In genomic region chr17:55720917-55721836, GRCh38 we compare ENCODE assay signal across 23 cellular contexts. TPM values are rescaled to one million over a fixed set of nuclear protein-coding genes. Genes with fewer than 3 reads are reported as not detected.
DNase-seq lines count a peak whose midpoint lies in the region; ATAC-seq and TF ChIP-seq lines count a peak whose summit lies in the region.
"Had no signal": no experiment of that assay in that cellular context is flagged by ENCODE, and none has a peak within 500 bp of the region (broad histone marks: within the 10 kb centered on the region; RNA-seq: fewer than 3 reads in every experiment).

No MANE protein-coding gene starts in this region.

- intact Hi-C loops in right cardiac atrium (cut with DNase I): no loop called here
- intact Hi-C loops in heart right ventricle (cut with DNase I): loop anchor here in 2 of 10 donors (5.0 to 10.0 kb wide), 2 partner anchors 41 to 436 kb away; no protein-coding TSS in a partner anchor

- 84% methylated on average over 6 of the region's 6 CpGs for WGBS in right cardiac atrium
- 82 to 87% methylated on average over 6 of the region's 6 CpGs for WGBS in heart right ventricle, 2 donors
- WGBS in trophoblast cell (ENCODE audit: extremely low coverage, insufficient coverage, insufficient read length): no CpG with 5 or more reads among the region's 6 CpGs

- H2BK120ac ChIP-seq in trophoblast cell (ENCODE audit: insufficient read depth, low read length, poor library complexity): peak overlapping the region; percentile 68

- H3K23ac ChIP-seq in trophoblast cell (ENCODE audit: low read length): no peak overlapping the region

- peaks cover 8% of the 10 kb centered on the region for H3K79me1 ChIP-seq in trophoblast cell (ENCODE audit: low read length)

- H2BK5ac ChIP-seq in trophoblast cell (ENCODE audit: low read depth, low read length, poor library complexity): peak overlapping the region; percentile 4

- peak overlapping the region; percentile 12 for H4K8ac ChIP-seq in trophoblast cell (ENCODE audit: low read depth, low read length)

- no peaks in the 10 kb centered on the region for H3K27me3 ChIP-seq in right cardiac atrium (ENCODE audit: control insufficient read depth, insufficient read depth)
- peaks cover 0 to 10% (median 0%) of the 10 kb centered on the region in 7 donors for H3K27me3 ChIP-seq in heart right ventricle
- H3K27me3 ChIP-seq in trophoblast cell (ENCODE audit: insufficient read depth, low read length): no peaks in the 10 kb centered on the region

- H2AFZ ChIP-seq in trophoblast cell (ENCODE audit: insufficient read depth, low read length, poor library complexity): no peak overlapping the region

- peak overlapping the region; percentile 18 for H3K14ac ChIP-seq in trophoblast cell (ENCODE audit: low read length)

- H3K9ac ChIP-seq in trophoblast cell (ENCODE audit: low read length): no peak overlapping the region

- H3K4me3 ChIP-seq in right cardiac atrium (ENCODE audit: low read length) (peak overlapping the region; percentile 2), heart right ventricle (peak overlapping the region in 5 of 10 donors; percentile 37 to 48 (median 46)), fibroblast of mammary gland (ENCODE audit: control insufficient read depth, low read depth, low read length) (peak overlapping the region; percentile 1), trophoblast cell (ENCODE audit: low read depth, low read length) (no peak overlapping the region)
- H3K4me3 ChIP-seq: MG63 had no signal

- peak overlapping the region; percentile 29 for H3K4me2 ChIP-seq in trophoblast cell (ENCODE audit: low read length)

- H3K4ac ChIP-seq in trophoblast cell (ENCODE audit: low read depth, low read length): no peak overlapping the region

- H3K27ac ChIP-seq in right cardiac atrium (ENCODE audit: low read length) (no peak overlapping the region), heart right ventricle (no peak overlapping the region), trophoblast cell (ENCODE audit: low read depth, low read length) (peak overlapping the region; percentile 32)

- H4K12ac ChIP-seq in trophoblast cell (ENCODE audit: low read depth, low read length): no peak overlapping the region

- H3K4me1 ChIP-seq in right cardiac atrium (ENCODE audit: control insufficient read depth, insufficient read depth, low read length): peaks cover under 1% of the 10 kb centered on the region
- H3K4me1 ChIP-seq in heart right ventricle: peaks cover 0 to 37% (median 15%) of the 10 kb centered on the region in 9 donors
- peaks cover 9 to 14% of the 10 kb centered on the region in 2 experiments for H3K4me1 ChIP-seq in trophoblast cell (ENCODE audit: control insufficient read depth in 1 of 2, insufficient read depth in 2 of 2, low read length in 2 of 2)
- H3K4me1 ChIP-seq: Caco-2 had no signal

- H4K91ac ChIP-seq in trophoblast cell (ENCODE audit: low read depth, low read length): peak overlapping the region; percentile 33

- no peak overlapping the region for H3K18ac ChIP-seq in trophoblast cell (ENCODE audit: low read length)

- ATAC-seq in right cardiac atrium (no peak), heart right ventricle (no peak), esophagus mucosa (no peak)
- ATAC-seq: activated naive CD8-positive, alpha-beta T cell treated with anti-CD3 and anti-CD28 coated beads, Interleukin-2, amount 50 U/mL, for 24 hours; activated T-helper 17 cell treated with anti-CD3 and anti-CD28 coated beads, Interleukin-2, amount 50 U/mL, for 72 hours; natural killer cell treated with Interleukin-12 subunit alpha and Interleukin-12 subunit beta and Interleukin-15 and Interleukin-18, amount 100 ng/mL, for 72 hours; stimulated activated effector memory CD8-positive, alpha-beta T cell treated with anti-CD3 and anti-CD28 coated beads, Interleukin-12 subunit alpha, Interleukin-12 subunit beta, amount 100 ng/mL, for 72 hours had no signal

- H3K36me3 ChIP-seq in heart right ventricle (peaks cover 0 to 3% (median 0%) of the 10 kb centered on the region in 9 donors), trophoblast cell (ENCODE audit: control insufficient read depth in 1 of 2, insufficient read depth in 2 of 2, low read length in 2 of 2) (peaks cover 0 to 4% of the 10 kb centered on the region in 2 experiments)
- H3K36me3 ChIP-seq: MG63 had no signal

- DNase-seq in right cardiac atrium (no peak), heart right ventricle (no peak), fibroblast of mammary gland (ENCODE audit: low read depth) (no peak), trophoblast cell (no peak), AG20443 (ENCODE audit: low spot score) (no peak), hepatic stellate cell (ENCODE audit: low spot score) (no peak), NOMO-1 treated with DMSO at 0.1 percent for 48 hours (lab: John Stamatoyannopoulos, UW; ENCODE audit: unreplicated experiment) (no peak)
- DNase-seq: activated B cell treated with CpG ODN at 0.5 μM for 24 hours; activated CD8-positive, alpha-beta memory T cell treated with anti-CD3 and anti-CD28 coated beads for 24 hours; activated naive CD8-positive, alpha-beta T cell treated with anti-CD3 and anti-CD28 coated beads, Interleukin-2, amount 50 U/mL, for 24 hours; Caco-2; central memory CD4-positive, alpha-beta T cell; effector CD8-positive, alpha-beta T cell; MG63; NCI-H2081; NCI-H510A treated with DMSO at 0.1 percent for 48 hours; SIG-M5; stimulated activated CD4-positive, alpha-beta T cell treated with anti-CD3 and anti-CD28 coated beads, Interleukin-12 subunit alpha, Interleukin-12 subunit beta, amount 100 ng/mL, for 4 hours; T-helper 2 cell had no signal

- no peak for TF ChIP-seq CTCF in heart right ventricle (IDR thresholded peaks at IDR 0.05)
- no peak for TF ChIP-seq CTCF in fibroblast of mammary gland (conservative IDR thresholded peaks at IDR 0.05; ENCODE audit: control insufficient read depth, insufficient read depth, low read depth, low read length)

- no peaks in the 10 kb centered on the region for H3K79me2 ChIP-seq in trophoblast cell (ENCODE audit: control insufficient read depth, insufficient read depth, low read length, poor library complexity)

- H2BK12ac ChIP-seq in trophoblast cell (ENCODE audit: low read length): peak overlapping the region; percentile 19

- no peaks in the 10 kb centered on the region for H3K9me3 ChIP-seq in right cardiac atrium (ENCODE audit: control insufficient read depth, low read length)
- no peaks in the 10 kb centered on the region for H3K9me3 ChIP-seq in heart right ventricle
- no peaks in the 10 kb centered on the region for H3K9me3 ChIP-seq in trophoblast cell (ENCODE audit: insufficient read depth, low read depth, low read length)
- H3K9me3 ChIP-seq: MG63 had no signal

- H2AK5ac ChIP-seq in trophoblast cell (ENCODE audit: low read length): peak overlapping the region; percentile 35

RNA-seq across cellular contexts. Expression of gene TMEM100, which starts 1.5 kb away (rescaled TPM):
- total RNA-seq in right cardiac atrium (10 to 100 TPM; 24.7 to 37.2 (median 31.0) TPM), heart right ventricle (10 to 100 TPM in 1 of 10 donors, 1 to 10 TPM in 9; 1.6 to 12.1 (median 5.7) TPM), esophagus mucosa (0.76 TPM)
- polyA plus RNA-seq in right cardiac atrium (13.2 TPM), heart right ventricle (1 to 10 TPM; 6.4 to 8.3 TPM)
- 3.7 and 4.1 TPM in 2 replicates for polyA plus RNA-seq in trophoblast cell (2013)
- total RNA-seq: activated B cell treated with CpG ODN at 0.5 μM for 24 hours; activated T-helper 17 cell treated with anti-CD3 and anti-CD28 coated beads, Interleukin-2, amount 50 U/mL, for 72 hours; Caco-2; natural killer cell treated with Interleukin-12 subunit alpha and Interleukin-12 subunit beta and Interleukin-15 and Interleukin-18, amount 100 ng/mL, for 72 hours had no signal

RNA-seq across cellular contexts. Expression of gene PCTP, which starts 29.7 kb away (rescaled TPM):
- 10 to 100 TPM; 11.9 to 17.6 (median 15.9) TPM for total RNA-seq in right cardiac atrium
- polyA plus RNA-seq in right cardiac atrium: 15.0 TPM
- total RNA-seq in heart right ventricle: 10 to 100 TPM; 13.6 to 23.3 (median 19.9) TPM
- polyA plus RNA-seq in heart right ventricle: 10 to 100 TPM; 11.8 to 14.1 TPM
- 22.6 TPM in 2 replicates for polyA plus RNA-seq in trophoblast cell (2013)
- total RNA-seq in esophagus mucosa: 9.1 TPM
